In genomic region chr12:112165624-112166023, GRCh38 we compare ENCODE assay signal across 26 cellular contexts.
"Had no signal": no experiment of that assay in that cellular context is flagged by ENCODE, and none has a peak within 500 bp of the region (broad histone marks: within the 10 kb centered on the region; RNA-seq: fewer than 3 reads in every experiment).

No MANE protein-coding gene starts in this region.

- H3K4me1 Mint-ChIP-seq: neural crest cell had no signal

- ATAC-seq: activated T-cell treated with anti-CD3 and anti-CD28 coated beads, Interleukin-2, amount 50 U/mL, for 72 hours; gastrocnemius medialis; lower lobe of right lung; naive thymus-derived CD8-positive, alpha-beta T cell; right cardiac atrium; stimulated activated naive CD8-positive, alpha-beta T cell treated with anti-CD3 and anti-CD28 coated beads, Interleukin-15, amount 100 ng/mL, for 72 hours; T-cell had no signal

- H3K4me1 ChIP-seq: gastrocnemius medialis, lower lobe of right lung, thyroid gland had no signal

- H3K4me3 ChIP-seq: gastrocnemius medialis, lower lobe of right lung, thyroid gland had no signal

- DNase-seq: activated CD4-positive, alpha-beta T cell treated with anti-CD3 and anti-CD28 coated beads for 4 hours; activated CD4-positive, alpha-beta T cell treated with anti-CD3 and anti-CD28 coated beads, Interleukin-2, amount 50 U/mL, for 4 hours; activated CD4-positive, CD25-positive, alpha-beta regulatory T cell; activated naive CD4-positive, alpha-beta T cell treated with anti-CD3 and anti-CD28 coated beads, Interleukin-2, amount 50 U/mL, for 16 hours; activated T-cell treated with anti-CD3 and anti-CD28 coated beads for 4 hours; activated T-cell treated with anti-CD3 and anti-CD28 coated beads, Interleukin-2, amount 50 U/mL, for 72 hours; amniotic stem cell; brain microvascular endothelial cell; caudate nucleus; dermis blood vessel endothelial cell; effector CD4-positive, alpha-beta T cell; hippocampal formation; kidney; lower lobe of right lung; mesenchymal stem cell; naive thymus-derived CD8-positive, alpha-beta T cell; occipital lobe; right cardiac atrium; stimulated activated CD4-positive, alpha-beta T cell treated with anti-CD3 and anti-CD28 coated beads, Interleukin-12 subunit alpha, Interleukin-12 subunit beta, amount 100 ng/mL, for 4 hours; stimulated activated CD4-positive, alpha-beta T cell treated with anti-CD3 and anti-CD28 coated beads, Interleukin-4, amount 100 ng/mL, for 1 hour; stimulated activated naive CD8-positive, alpha-beta T cell treated with anti-CD3 and anti-CD28 coated beads, Interleukin-15, amount 100 ng/mL, for 72 hours; T-cell; thyroid gland had no signal

- H3K27ac Mint-ChIP-seq: activated T-cell treated with anti-CD3 and anti-CD28 coated beads, Interleukin-2, amount 50 U/mL, for 72 hours; T-helper 2 cell treated with Interferon-gamma antibody and Interleukin-4, amounts not matched to agents 5 μg/mL and 100 μg/mL, for 36 hours had no signal

- H3K27ac ChIP-seq: brain microvascular endothelial cell, gastrocnemius medialis, lower lobe of right lung, thyroid gland had no signal

- H3K27me3 ChIP-seq: brain microvascular endothelial cell, gastrocnemius medialis, thyroid gland had no signal

- H3K9me3 ChIP-seq: gastrocnemius medialis, lower lobe of right lung, thyroid gland had no signal

- H3K4me3 Mint-ChIP-seq: activated T-cell treated with anti-CD3 and anti-CD28 coated beads, Interleukin-2, amount 50 U/mL, for 72 hours; naive thymus-derived CD8-positive, alpha-beta T cell; neural crest cell; stimulated activated naive CD8-positive, alpha-beta T cell treated with anti-CD3 and anti-CD28 coated beads, Interleukin-15, amount 100 ng/mL, for 72 hours; T-cell; T-helper 2 cell treated with Interferon-gamma antibody and Interleukin-4, amounts not matched to agents 5 μg/mL and 100 μg/mL, for 36 hours had no signal

- H3K36me3 ChIP-seq: brain microvascular endothelial cell had no signal

- H3K27me3 Mint-ChIP-seq: naive thymus-derived CD8-positive, alpha-beta T cell; stimulated activated naive CD8-positive, alpha-beta T cell treated with anti-CD3 and anti-CD28 coated beads, Interleukin-15, amount 100 ng/mL, for 72 hours; T-cell had no signal

- H3K9me3 Mint-ChIP-seq: activated T-cell treated with anti-CD3 and anti-CD28 coated beads, Interleukin-2, amount 50 U/mL, for 72 hours; neural crest cell; stimulated activated naive CD8-positive, alpha-beta T cell treated with anti-CD3 and anti-CD28 coated beads, Interleukin-15, amount 100 ng/mL, for 72 hours; T-cell; T-helper 2 cell treated with Interferon-gamma antibody and Interleukin-4, amounts not matched to agents 5 μg/mL and 100 μg/mL, for 36 hours had no signal
